In the genomic region with DNA sequence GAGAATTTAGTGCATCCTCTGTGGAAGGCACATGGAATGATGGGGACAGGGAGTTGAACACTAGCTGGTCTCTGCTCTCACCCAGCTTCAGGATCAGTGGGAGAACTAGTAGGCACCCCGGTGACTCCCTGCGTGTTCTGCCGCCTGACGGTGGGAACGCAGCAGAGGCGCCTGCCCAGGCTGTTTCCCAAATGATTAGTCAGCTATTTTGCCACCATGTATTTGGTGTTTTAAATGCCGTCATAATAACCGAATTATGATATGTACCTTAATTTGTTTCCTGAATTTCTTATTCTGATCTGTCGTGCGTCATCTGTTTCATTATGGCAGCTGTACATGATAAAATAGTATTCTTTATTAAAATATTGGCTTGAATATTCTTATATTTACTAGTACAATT, we compare ENCODE assay signal across 8 cellular contexts.
"Had no signal": no experiment of that assay in that cellular context is flagged by ENCODE, and none has a peak within 500 bp of the region (broad histone marks: within the 10 kb centered on the region; RNA-seq: fewer than 3 reads in every experiment).

No MANE protein-coding gene starts in this region.

- H3K9me3 Mint-ChIP-seq: GM23338, HFFc6, IgD-negative memory B cell had no signal

- H3K4me3 ChIP-seq: GM23338, HAP-1 had no signal

- H3K27ac Mint-ChIP-seq: GM23338, HFFc6, IgD-negative memory B cell had no signal

- H3K4me1 Mint-ChIP-seq: IgD-negative memory B cell had no signal

- DNase-seq: H7, HFFc6, KG1 had no signal

- H3K27me3 Mint-ChIP-seq: IgD-negative memory B cell had no signal

- H3K27ac ChIP-seq: HL-60 had no signal

- H2AFZ ChIP-seq: GM23338 had no signal

- H3K4me3 Mint-ChIP-seq: GM23338, HFFc6, IgD-negative memory B cell had no signal

- H3K4me1 ChIP-seq: HAP-1 had no signal

- H3K36me3 ChIP-seq: HAP-1 had no signal

- ATAC-seq: GM23338, HCT116 had no signal

- H3K9me3 ChIP-seq: HAP-1 had no signal

- H3K36me3 Mint-ChIP-seq: IgD-negative memory B cell had no signal

- H3K4me2 ChIP-seq: GM23338 had no signal
